In the genomic region with DNA sequence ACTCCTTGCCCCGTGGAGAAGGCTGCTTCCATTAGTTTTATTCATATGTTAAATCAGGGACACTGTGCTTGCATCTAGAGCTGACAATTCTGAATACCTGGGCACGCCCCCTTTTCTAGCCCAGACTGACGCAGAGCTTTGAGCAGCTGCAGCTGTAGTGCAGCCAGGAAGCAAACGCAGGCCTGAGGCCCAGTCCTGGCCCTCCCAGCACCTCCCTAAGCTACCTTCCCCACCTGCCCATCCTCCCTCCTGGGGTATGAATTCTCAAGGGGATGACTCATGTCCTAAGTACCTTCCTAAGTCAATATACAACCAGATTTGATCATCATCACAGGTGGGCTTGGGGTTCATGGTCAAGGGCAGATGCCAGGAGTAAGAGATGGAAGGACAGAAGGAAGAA, we compare ENCODE assay signal across 10 cellular contexts. TPM values are rescaled to one million over a fixed set of nuclear protein-coding genes. Genes with fewer than 3 reads are reported as not detected.
DNase-seq lines count a peak whose midpoint lies in the region; ATAC-seq and TF ChIP-seq lines count a peak whose summit lies in the region.
"Had no signal": no experiment of that assay in that cellular context is flagged by ENCODE, and none has a peak within 500 bp of the region (broad histone marks: within the 10 kb centered on the region; RNA-seq: fewer than 3 reads in every experiment).

No MANE protein-coding gene starts in this region.

- intact Hi-C loops in Caco-2 (cut with micrococcal nuclease; ENCODE audit: unreplicated experiment): loop anchor here (1.0 kb wide), 1 partner anchor 30 kb away; no protein-coding TSS in a partner anchor
- intact Hi-C loops in IMR-90 (cut with micrococcal nuclease): no loop called here
- intact Hi-C loops in activated CD4-positive, alpha-beta memory T cell treated with anti-CD3 and anti-CD28 coated beads for 36 hours (cut with micrococcal nuclease): no loop called here

- no peak overlapping the region for H2BK20ac ChIP-seq in IMR-90 (ENCODE audit: low read depth, low read length)

- no peak overlapping the region for H3K9ac ChIP-seq in IMR-90 (ENCODE audit: low read depth, low read length)

- DNase-seq in Caco-2 (peak; percentile 59 to 78), IMR-90 (no peak), iPS-NIHi7 (ENCODE audit: extremely low spot score) (peak; percentile 84)
- no peak for DNase-seq in activated CD4-positive, alpha-beta memory T cell treated with anti-CD3 and anti-CD28 coated beads for 36 hours
- DNase-seq in stimulated activated CD4-positive, alpha-beta T cell treated with anti-CD3 and anti-CD28 coated beads, Interleukin-12 subunit alpha, Interleukin-12 subunit beta, amount 100 ng/mL, for 4 hours: no peak
- no peak for DNase-seq in stimulated activated CD8-positive, alpha-beta memory T cell treated with anti-CD3 and anti-CD28 coated beads, Interleukin-4, amount 100 ng/mL, for 48 hours
- DNase-seq: substantia nigra had no signal

- H3K4me1 ChIP-seq in Caco-2 (peaks cover 38% of the 10 kb centered on the region), IMR-90 (ENCODE audit: control insufficient read depth, insufficient read depth, low read length) (peaks cover 19% of the 10 kb centered on the region)

- H3K4me2 ChIP-seq in IMR-90 (ENCODE audit: low read depth, low read length): no peak overlapping the region

- H2AK5ac ChIP-seq in IMR-90 (ENCODE audit: low read depth, low read length): peak overlapping the region; percentile 34; the same call in 1 of the 2 replicates

- BruUV-seq in Caco-2 (replicated peaks; lab: Mats Ljungman, UMichigan): no TSS peak
- BruUV-seq in IMR-90 (replicated peaks; lab: Mats Ljungman, UMichigan): no TSS peak

- no peak overlapping the region for H3K14ac ChIP-seq in IMR-90 (replicated peaks; ENCODE audit: low read depth, low read length)

- peaks cover 19 to 57% of the 10 kb centered on the region in 2 experiments for H3K79me1 ChIP-seq in IMR-90 (ENCODE audit: low read depth in 1 of 2, low read length in 2 of 2)

- peaks cover 28% of the 10 kb centered on the region; the same call in 1 of the 2 replicates for H3K9me1 ChIP-seq in IMR-90 (ENCODE audit: insufficient read depth, low read length)

- H3K27ac Mint-ChIP-seq in Caco-2 (ENCODE audit: unreplicated experiment): peak overlapping the region; percentile 69
- H3K27ac Mint-ChIP-seq in activated CD4-positive, alpha-beta memory T cell treated with anti-CD3 and anti-CD28 coated beads for 36 hours: peak overlapping the region; percentile 98

- no peak overlapping the region for H2BK15ac ChIP-seq in IMR-90 (ENCODE audit: low read depth, low read length)

- H3K4ac ChIP-seq in IMR-90 (ENCODE audit: low read depth, low read length): no peak overlapping the region; the same call in 1 of the 2 replicates

- CTCF ChIA-PET in Caco-2 (lab: Charles Lee): interaction anchor here (1.7 kb wide), 1 partner anchor 13 kb away, joined by 4 read pairs; no protein-coding TSS in a partner anchor
- CTCF ChIA-PET in IMR-90 (lab: Yijun Ruan, JAX): interaction anchor here (0.6 kb wide), 1 partner anchor 462 kb away, joined by 3 read pairs; no protein-coding TSS in a partner anchor
- CTCF ChIA-PET in activated CD4-positive, alpha-beta memory T cell treated with anti-CD3 and anti-CD28 coated beads for 36 hours (lab: Charles Lee): interaction anchor here (0.8 to 2.2 kb wide), 8 partner anchors 22 to 118 kb away, joined by 3 to 7 read pairs (median 5); a partner anchor contains a TSS

- H4K5ac ChIP-seq in IMR-90 (ENCODE audit: low read depth, low read length): no peak overlapping the region

- H3K4me1 Mint-ChIP-seq in Caco-2 (ENCODE audit: low read depth, unreplicated experiment): peaks cover 33% of the 10 kb centered on the region
- peaks cover 72% of the 10 kb centered on the region for H3K4me1 Mint-ChIP-seq in activated CD4-positive, alpha-beta memory T cell treated with anti-CD3 and anti-CD28 coated beads for 36 hours (ENCODE audit: low read depth)

- H3K4me3 Mint-ChIP-seq in Caco-2 (ENCODE audit: unreplicated experiment): peak overlapping the region; percentile 17
- H3K4me3 Mint-ChIP-seq in activated CD4-positive, alpha-beta memory T cell treated with anti-CD3 and anti-CD28 coated beads for 36 hours: no peak overlapping the region

- H2AK9ac ChIP-seq in IMR-90 (replicated peaks; ENCODE audit: low read depth, low read length, poor library complexity): no peak overlapping the region

- TF ChIP-seq CTCF in Caco-2 (IDR thresholded peaks at IDR 0.05; ENCODE audit: insufficient read depth in 1 of 2, low read depth in 1 of 2, low read length in 1 of 2, severe bottlenecking in 1 of 2, unreplicated experiment in 1 of 2): no peak
- TF ChIP-seq CTCF in IMR-90 (conservative IDR thresholded peaks at IDR 0.05; ENCODE audit: low read depth, low read length): no peak

- no peaks in the 10 kb centered on the region for H4K20me1 ChIP-seq in IMR-90 (ENCODE audit: insufficient read depth, low read length)

- H3K23ac ChIP-seq in IMR-90 (ENCODE audit: low read depth, low read length): no peak overlapping the region

- no peak for TF ChIP-seq RAD21 in IMR-90 (IDR thresholded peaks at IDR 0.05; ENCODE audit: low read length)

- no peak overlapping the region for H2BK120ac ChIP-seq in IMR-90 (ENCODE audit: low read depth, low read length)

- H4K8ac ChIP-seq in IMR-90 (ENCODE audit: low read depth in 2 of 2, low read length in 2 of 2): 0 out of 4 replicates have a peak overlapping the region, but pooled peaks of 1 of the 2 experiments have one; percentile 4

- ATAC-seq in IMR-90 (ENCODE audit: low read depth) (no peak), GM21381 (IDR thresholded peaks at IDR 0.05; ENCODE audit: unreplicated experiment) (no peak), HG03460 (IDR thresholded peaks at IDR 0.05; ENCODE audit: unreplicated experiment) (no peak)

- WGBS in IMR-90 (ENCODE audit: extremely low coverage in 2 of 2, insufficient read length in 1 of 2), 2 experiments: no CpG with 5 or more reads among the region's 4 CpGs

- H4K91ac ChIP-seq in IMR-90 (ENCODE audit: insufficient read depth, low read depth, low read length): no peak overlapping the region

- in situ Hi-C loops in IMR-90 (cut with MboI; ENCODE audit: low sequenced_read_pairs): loop anchor here (5.0 kb wide), 1 partner anchor 64 kb away; no protein-coding TSS in a partner anchor

- H3K27me3 ChIP-seq in Caco-2 (replicated peaks; ENCODE audit: control insufficient read depth, insufficient read depth, low read length): no peaks in the 10 kb centered on the region
- H3K27me3 ChIP-seq in IMR-90 (ENCODE audit: control insufficient read depth, insufficient read depth, low read length): no peaks in the 10 kb centered on the region

- H3K9me3 ChIP-seq in Caco-2 (no peaks in the 10 kb centered on the region), IMR-90 (ENCODE audit: control insufficient read depth, insufficient read depth, low read length) (no peaks in the 10 kb centered on the region)

- peaks cover 1% of the 10 kb centered on the region for H3K36me3 ChIP-seq in Caco-2 (ENCODE audit: control insufficient read depth, insufficient read depth, low read length)
- peaks cover 16% of the 10 kb centered on the region for H3K36me3 ChIP-seq in IMR-90 (ENCODE audit: control insufficient read depth, insufficient read depth, low read length)

- H3K56ac ChIP-seq in IMR-90 (ENCODE audit: extremely low read depth, insufficient read depth, low read length): no peak overlapping the region

- no peak for TF ChIP-seq POLR2A in IMR-90 (IDR thresholded peaks at IDR 0.05; ENCODE audit: low read depth, low read length)

- dilution Hi-C loops in IMR-90 (cut with HindIII; ENCODE audit: low sequenced_read_pairs, unreplicated experiment): no loop called here

- H3K4me3 ChIP-seq in Caco-2 (ENCODE audit: low read depth, low read length) (no peak overlapping the region), IMR-90 (ENCODE audit: insufficient read depth, low read depth, low read length) (no peak overlapping the region)
- H3K4me3 ChIP-seq: coronary artery had no signal

- no peaks in the 10 kb centered on the region for H3K9me3 Mint-ChIP-seq in Caco-2 (ENCODE audit: unreplicated experiment)
- no peaks in the 10 kb centered on the region for H3K9me3 Mint-ChIP-seq in activated CD4-positive, alpha-beta memory T cell treated with anti-CD3 and anti-CD28 coated beads for 36 hours

- no peaks in the 10 kb centered on the region for H3K27me3 Mint-ChIP-seq in Caco-2 (ENCODE audit: insufficient read depth, unreplicated experiment)
- H3K27me3 Mint-ChIP-seq in activated CD4-positive, alpha-beta memory T cell treated with anti-CD3 and anti-CD28 coated beads for 36 hours: no peaks in the 10 kb centered on the region

- H2AFZ ChIP-seq in IMR-90 (replicated peaks; ENCODE audit: low read length, poor library complexity): no peak overlapping the region

- no peak overlapping the region for H3K18ac ChIP-seq in IMR-90 (ENCODE audit: low read depth, low read length)

- H3K36me3 Mint-ChIP-seq in Caco-2 (ENCODE audit: insufficient read depth, unreplicated experiment): peaks cover 55% of the 10 kb centered on the region
- H3K36me3 Mint-ChIP-seq in activated CD4-positive, alpha-beta memory T cell treated with anti-CD3 and anti-CD28 coated beads for 36 hours: peaks cover 66% of the 10 kb centered on the region

- H2BK5ac ChIP-seq in IMR-90 (ENCODE audit: low read depth, low read length, poor library complexity, severe bottlenecking): no peak overlapping the region

- POLR2A ChIA-PET in Caco-2 (lab: Charles Lee) (interaction anchor here (0.9 kb wide), 1 partner anchor 80 kb away, joined by 3 read pairs; no protein-coding TSS in a partner anchor), IMR-90 (lab: Charles Lee; ENCODE audit: unreplicated experiment) (no interaction called here)
- POLR2A ChIA-PET in activated CD4-positive, alpha-beta memory T cell treated with anti-CD3 and anti-CD28 coated beads for 36 hours (lab: Charles Lee): interaction anchor here (0.6 to 3.0 kb wide), 10 partner anchors 11 to 58 kb away, joined by 3 to 25 read pairs (median 7); a partner anchor contains a TSS

- no peak overlapping the region for H3K27ac ChIP-seq in IMR-90 (ENCODE audit: insufficient read depth, low read length)
- H3K27ac ChIP-seq: coronary artery had no signal

RNA-seq across cellular contexts. Expression of a gene that starts 3.5 kb away (rescaled TPM):
- total RNA-seq in Caco-2 (2022) (75.9 and 76.3 TPM in 2 replicates), IMR-90 (2012; rRNA removed) (36.1 and 37.6 TPM in 2 replicates)
- polyA plus RNA-seq in IMR-90 (2012; rRNA removed): 55.6 and 56.9 TPM in 2 replicates
- polyA plus RNA-seq in IMR-90 (2012; cell fraction: cytosol; rRNA removed): 52.9 and 59.9 TPM in 2 replicates
- 37.1 and 52.4 TPM in 2 replicates for polyA plus RNA-seq in IMR-90 (2012; cell fraction: nucleus; rRNA removed; ENCODE audit: low replicate concordance)
- total RNA-seq in activated CD4-positive, alpha-beta memory T cell treated with anti-CD3 and anti-CD28 coated beads for 36 hours: 100 to 1,000 TPM; 183 to 189 TPM

RNA-seq across cellular contexts. Expression of a gene that starts 30.8 kb away (rescaled TPM):
- 53.7 and 68.1 TPM in 2 replicates for total RNA-seq in Caco-2 (2022)
- total RNA-seq in IMR-90 (2012; rRNA removed): 25.6 and 38.9 TPM in 2 replicates
- 23.1 and 26.1 TPM in 2 replicates for polyA plus RNA-seq in IMR-90 (2012; rRNA removed)
- polyA plus RNA-seq in IMR-90 (2012; cell fraction: cytosol; rRNA removed): 8.2 and 8.4 TPM in 2 replicates
- polyA plus RNA-seq in IMR-90 (2012; cell fraction: nucleus; rRNA removed; ENCODE audit: low replicate concordance): 3.0 and 16.9 TPM in 2 replicates
- total RNA-seq in activated CD4-positive, alpha-beta memory T cell treated with anti-CD3 and anti-CD28 coated beads for 36 hours: 10 to 100 TPM; 69.7 to 71.0 TPM

RNA-seq across cellular contexts. Expression of a gene that starts 53.1 kb away (rescaled TPM):
- total RNA-seq in Caco-2 (2022): 1.1 and 1.3 TPM in 2 replicates
- total RNA-seq in IMR-90 (2012; rRNA removed): 3.1 and 3.9 TPM in 2 replicates
- 3.7 and 4.1 TPM in 2 replicates for polyA plus RNA-seq in IMR-90 (2012; rRNA removed)
- polyA plus RNA-seq in IMR-90 (2012; cell fraction: cytosol; rRNA removed): 2.0 and 2.9 TPM in 2 replicates
- 5.6 and 6.9 TPM in 2 replicates for polyA plus RNA-seq in IMR-90 (2012; cell fraction: nucleus; rRNA removed; ENCODE audit: low replicate concordance)
- total RNA-seq in activated CD4-positive, alpha-beta memory T cell treated with anti-CD3 and anti-CD28 coated beads for 36 hours: 100 to 1,000 TPM; 124 TPM

Comparison
In these comparisons a context has a peak if more than half of its experiments do, and no peak if none do; other contexts are left out.
1. DNase-seq: peak in Caco-2 (2 of 2) and iPS-NIHi7 (single experiment); none in IMR-90 (single experiment), activated CD4-positive, alpha-beta memory T cell treated with anti-CD3 and anti-CD28 coated beads for 36 hours (single experiment), stimulated activated CD4-positive, alpha-beta T cell treated with anti-CD3 and anti-CD28 coated beads, Interleukin-12 subunit alpha, Interleukin-12 subunit beta, amount 100 ng/mL, for 4 hours (single experiment) and stimulated activated CD8-positive, alpha-beta memory T cell treated with anti-CD3 and anti-CD28 coated beads, Interleukin-4, amount 100 ng/mL, for 48 hours (single experiment).
2. RNA of a gene that starts 53.1 kb away (total RNA-seq): 124 TPM in activated CD4-positive, alpha-beta memory T cell treated with anti-CD3 and anti-CD28 coated beads for 36 hours; 3.1 to 3.9 TPM in IMR-90 and 1.1 to 1.3 TPM in Caco-2; every median in the first group is over 10 times any median in the second.